28 cellular contexts compared by ENCODE assay signal in the genomic region with DNA sequence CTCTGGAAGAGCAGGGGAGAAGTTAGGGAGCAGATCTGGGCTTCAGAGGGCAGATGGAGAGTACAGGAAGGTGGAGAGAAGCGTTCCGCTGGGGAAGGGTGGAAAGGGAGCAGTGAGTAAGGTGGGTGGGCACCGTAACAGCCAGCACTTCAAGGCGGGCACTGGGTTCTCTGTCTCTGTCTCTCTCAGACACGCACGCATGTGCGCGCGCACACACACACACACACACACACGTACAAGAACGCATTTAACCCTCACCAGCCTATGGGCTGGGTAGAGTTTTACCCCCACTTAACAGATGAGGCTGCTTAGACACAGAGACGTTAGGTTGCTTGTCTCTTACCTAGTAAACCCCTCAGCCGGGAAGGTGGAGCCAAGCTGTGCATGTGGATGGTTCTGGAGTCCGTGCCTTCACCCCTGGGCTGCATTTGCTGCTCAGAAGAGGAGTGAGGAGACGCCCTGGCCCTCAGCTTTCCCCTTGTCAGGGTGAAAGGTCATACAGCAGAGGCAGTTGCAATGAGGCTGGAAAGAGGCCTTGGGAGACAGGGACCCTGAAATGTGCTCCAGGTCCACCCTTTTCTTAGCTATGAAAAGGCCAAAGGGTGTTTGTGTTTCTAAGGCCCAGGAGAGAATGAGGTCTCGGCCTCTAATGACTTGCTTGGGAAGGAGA. TPM values are rescaled to one million over a fixed set of nuclear protein-coding genes. Genes with fewer than 3 reads are reported as not detected.
"Had no signal": no experiment of that assay in that cellular context is flagged by ENCODE, and none has a peak within 500 bp of the region (broad histone marks: within the 10 kb centered on the region; RNA-seq: fewer than 3 reads in every experiment).

No MANE protein-coding gene starts in this region.

- H3K4me1 Mint-ChIP-seq: activated CD4-positive, alpha-beta memory T cell treated with anti-CD3 and anti-CD28 coated beads, Interleukin-2, amount 10 ng/mL, durations not matched to agents 7 days and 5 days; activated CD8-positive, alpha-beta memory T cell treated with anti-CD3 and anti-CD28 coated beads, Interleukin-2, amount 10 ng/mL, durations not matched to agents 7 days and 5 days had no signal

- H3K27me3 Mint-ChIP-seq: activated CD4-positive, alpha-beta memory T cell treated with anti-CD3 and anti-CD28 coated beads, Interleukin-2, amount 10 ng/mL, durations not matched to agents 7 days and 5 days had no signal

- H3K27ac ChIP-seq: adrenal gland, body of pancreas, breast epithelium, KMS-11, WERI-Rb-1 had no signal

- H3K9me3 Mint-ChIP-seq: activated CD4-positive, alpha-beta memory T cell treated with anti-CD3 and anti-CD28 coated beads, Interleukin-2, amount 10 ng/mL, durations not matched to agents 7 days and 5 days; activated naive CD4-positive, alpha-beta T cell treated with anti-CD3 and anti-CD28 coated beads, Interleukin-2, amount 50 U/mL, for 72 hours had no signal

- DNase-seq: activated CD4-positive, alpha-beta memory T cell treated with anti-CD3 and anti-CD28 coated beads, Interleukin-2, amount 10 ng/mL, durations not matched to agents 7 days and 5 days; activated CD4-positive, alpha-beta T cell treated with anti-CD3 and anti-CD28 coated beads for 1 hour; activated CD4-positive, alpha-beta T cell treated with anti-CD3 and anti-CD28 coated beads for 48 hours; activated CD4-positive, CD25-positive, alpha-beta regulatory T cell; activated CD8-positive, alpha-beta memory T cell treated with anti-CD3 and anti-CD28 coated beads for 24 hours; activated CD8-positive, alpha-beta memory T cell treated with anti-CD3 and anti-CD28 coated beads, Interleukin-2, amount 10 ng/mL, durations not matched to agents 7 days and 5 days; activated CD8-positive, alpha-beta memory T cell treated with anti-CD3 and anti-CD28 coated beads, Interleukin-2, amount 50 U/mL, for 48 hours; activated gamma-delta T cell; activated naive CD4-positive, alpha-beta T cell treated with Interleukin-2 at 50 U/mL for 16 hours; activated T-cell treated with anti-CD3 and anti-CD28 coated beads, Interleukin-2, amount 50 U/mL, for 48 hours; body of pancreas; MM.1S; MV-4-11; NCI-H1436 treated with DMSO at 0.1 percent for 48 hours; NCI-H1694 treated with DMSO at 0.1 percent for 48 hours; NCI-H2029; NCI-H345; T1000; WERI-Rb-1 had no signal

- H3K36me3 Mint-ChIP-seq: activated CD8-positive, alpha-beta memory T cell treated with anti-CD3 and anti-CD28 coated beads, Interleukin-2, amount 10 ng/mL, durations not matched to agents 7 days and 5 days; activated naive CD4-positive, alpha-beta T cell treated with anti-CD3 and anti-CD28 coated beads, Interleukin-2, amount 50 U/mL, for 72 hours had no signal

- H3K9me3 ChIP-seq: adrenal gland, body of pancreas, breast epithelium had no signal

- H3K27me3 ChIP-seq: adrenal gland, body of pancreas, breast epithelium had no signal

- H3K4me3 Mint-ChIP-seq: activated CD4-positive, alpha-beta memory T cell treated with anti-CD3 and anti-CD28 coated beads, Interleukin-2, amount 10 ng/mL, durations not matched to agents 7 days and 5 days; activated CD8-positive, alpha-beta memory T cell treated with anti-CD3 and anti-CD28 coated beads, Interleukin-2, amount 10 ng/mL, durations not matched to agents 7 days and 5 days had no signal

- H3K4me3 ChIP-seq: adrenal gland, body of pancreas, breast epithelium had no signal

- H3K36me3 ChIP-seq: adrenal gland, breast epithelium, WERI-Rb-1 had no signal

- H3K4me1 ChIP-seq: adrenal gland, body of pancreas, breast epithelium had no signal

- H3K9ac ChIP-seq: KMS-11 had no signal

- H3K27ac Mint-ChIP-seq: activated CD4-positive, alpha-beta memory T cell treated with anti-CD3 and anti-CD28 coated beads, Interleukin-2, amount 10 ng/mL, durations not matched to agents 7 days and 5 days; activated CD8-positive, alpha-beta memory T cell treated with anti-CD3 and anti-CD28 coated beads, Interleukin-2, amount 10 ng/mL, durations not matched to agents 7 days and 5 days; activated naive CD4-positive, alpha-beta T cell treated with anti-CD3 and anti-CD28 coated beads, Interleukin-2, amount 50 U/mL, for 72 hours had no signal

- ATAC-seq: activated CD8-positive, alpha-beta memory T cell treated with anti-CD3 and anti-CD28 coated beads, Interleukin-2, amount 10 ng/mL, durations not matched to agents 7 days and 5 days; activated naive CD4-positive, alpha-beta T cell treated with anti-CD3 and anti-CD28 coated beads, Interleukin-2, amount 50 U/mL, for 72 hours; body of pancreas; Panc1 had no signal

RNA-seq across cellular contexts. Expression of a gene that starts 16.0 kb away (rescaled TPM):
- total RNA-seq: activated CD4-positive, alpha-beta memory T cell treated with anti-CD3 and anti-CD28 coated beads, Interleukin-2, amount 10 ng/mL, durations not matched to agents 7 days and 5 days; activated CD8-positive, alpha-beta memory T cell treated with anti-CD3 and anti-CD28 coated beads, Interleukin-2, amount 10 ng/mL, durations not matched to agents 7 days and 5 days; activated naive CD4-positive, alpha-beta T cell treated with anti-CD3 and anti-CD28 coated beads, Interleukin-2, amount 50 U/mL, for 72 hours; NCI-H460; RPMI7951; T-helper 1 cell treated with Interleukin-12 subunit alpha and Interleukin-12 subunit beta and Interleukin-4 antibody, amounts not matched to agents 30 ng/mL and 1 ng/mL, for 36 hours; T-helper 2 cell treated with Interferon-gamma antibody and Interleukin-4, amounts not matched to agents 100 ng/mL and 5 ng/mL, for 36 hours had no signal
